In the genomic region with DNA sequence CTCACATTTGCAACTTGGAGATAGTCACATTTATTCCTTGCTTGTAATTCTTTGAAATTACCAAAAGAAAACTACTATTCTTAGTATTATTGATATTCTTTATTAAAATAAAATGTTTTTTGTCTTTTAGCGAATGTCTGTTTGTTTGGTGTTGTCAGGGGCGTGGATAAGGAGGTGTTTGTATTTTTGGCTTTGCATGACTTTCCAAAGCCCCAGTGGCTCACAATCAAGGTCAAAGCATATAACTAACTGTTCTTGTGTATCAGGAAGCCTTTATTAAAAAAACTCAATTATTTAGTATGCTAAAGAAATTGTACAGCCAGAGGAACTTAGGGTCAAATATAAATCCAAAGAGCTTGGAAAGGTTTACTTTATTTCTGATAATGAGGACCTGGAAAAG, we compare ENCODE assay signal across 7 cellular contexts. TPM values are rescaled to one million over a fixed set of nuclear protein-coding genes. Genes with fewer than 3 reads are reported as not detected.
"Had no signal": no experiment of that assay in that cellular context is flagged by ENCODE, and none has a peak within 500 bp of the region (broad histone marks: within the 10 kb centered on the region; RNA-seq: fewer than 3 reads in every experiment).

No MANE protein-coding gene starts in this region.

- H3K27ac Mint-ChIP-seq: IgD-negative memory B cell had no signal

- H3K4me3 Mint-ChIP-seq: IgD-negative memory B cell had no signal

- H3K9me3 Mint-ChIP-seq: IgD-negative memory B cell had no signal

- H3K27ac ChIP-seq: HL-60 had no signal

- H3K4me3 ChIP-seq: K562 had no signal

- ATAC-seq: HepG2, K562 had no signal

- DNase-seq: IMR-90 had no signal

RNA-seq across cellular contexts. Expression of gene GPHB5, which starts 17.9 kb away (rescaled TPM):
- total RNA-seq: HepG2, HT-29, HT1080, IMR-90, K562 had no signal
- polyA plus RNA-seq: HepG2, IgD-negative memory B cell, IMR-90, K562 had no signal
